Comparison of ENCODE assay signal across 12 cellular contexts in genomic region chr6:24859608-24860007, GRCh38.
DNase-seq lines count a peak whose midpoint lies in the region; ATAC-seq and TF ChIP-seq lines count a peak whose summit lies in the region.
"Had no signal": no experiment of that assay in that cellular context is flagged by ENCODE, and none has a peak within 500 bp of the region (broad histone marks: within the 10 kb centered on the region; RNA-seq: fewer than 3 reads in every experiment).

No MANE protein-coding gene starts in this region.

- peaks cover 89% of the 10 kb centered on the region for H3K36me3 ChIP-seq in CD4-positive, CD25-positive, alpha-beta regulatory T cell (ENCODE audit: control insufficient read depth, insufficient read depth, low read length)
- peaks cover 51% of the 10 kb centered on the region; the same call in 1 of the 2 replicates for H3K36me3 ChIP-seq in OCI-LY1 (ENCODE audit: insufficient read depth, low read length)

- H3K36me3 Mint-ChIP-seq in CD4-positive, CD25-positive, alpha-beta regulatory T cell, result peaks cover 74% of the 10 kb centered on the region
- peaks cover 9% of the 10 kb centered on the region for H3K36me3 Mint-ChIP-seq in IgD-negative memory B cell

- no peak for ATAC-seq in CD4-positive, CD25-positive, alpha-beta regulatory T cell (ENCODE audit: low read depth in 2 of 2)
- ATAC-seq: HCT116 had no signal

- H3K9me3 Mint-ChIP-seq in CD4-positive, CD25-positive, alpha-beta regulatory T cell, result no peaks in the 10 kb centered on the region
- no peaks in the 10 kb centered on the region for H3K9me3 Mint-ChIP-seq in IgD-negative memory B cell

- H3K4me1 ChIP-seq in CD4-positive, CD25-positive, alpha-beta regulatory T cell (ENCODE audit: control insufficient read depth, insufficient read depth, low read length, poor library complexity, severe bottlenecking), result peaks cover 88% of the 10 kb centered on the region
- peaks cover 82% of the 10 kb centered on the region for H3K4me1 ChIP-seq in OCI-LY1 (ENCODE audit: insufficient read depth, low read length, severe bottlenecking)

- peak overlapping the region; percentile 88 to 99 (median 90) for H3K27ac Mint-ChIP-seq in CD4-positive, CD25-positive, alpha-beta regulatory T cell
- peak overlapping the region; percentile 90 to 98 (median 97) for H3K27ac Mint-ChIP-seq in IgD-negative memory B cell

- H2AFZ ChIP-seq in OCI-LY1 (ENCODE audit: low read length), result no peak overlapping the region

- no peak for DNase-seq in CD4-positive, CD25-positive, alpha-beta regulatory T cell
- DNase-seq in epithelial cell of esophagus (ENCODE audit: low read depth), result peak; percentile 63
- no peak for DNase-seq in putamen (ENCODE audit: low spot score)
- DNase-seq in HT-29 (ENCODE audit: low spot score), result no peak
- DNase-seq in activated effector memory CD4-positive, alpha-beta T cell treated with anti-CD3 and anti-CD28 coated beads, Interleukin-2, amount 50 U/mL, for 16 hours, result no peak
- DNase-seq in germinal center (ENCODE audit: low spot score), result no peak
- DNase-seq: KG1, NCI-H510A, SK-N-SH had no signal

- H3K4me2 ChIP-seq in OCI-LY1 (ENCODE audit: low read length), result peak overlapping the region; percentile 5; the same call in 1 of the 2 replicates
- H3K4me2 ChIP-seq: SK-N-SH had no signal

- no peaks in the 10 kb centered on the region for H3K27me3 ChIP-seq in CD4-positive, CD25-positive, alpha-beta regulatory T cell (ENCODE audit: control insufficient read depth, insufficient read depth, low read length)
- no peaks in the 10 kb centered on the region for H3K27me3 ChIP-seq in OCI-LY1 (ENCODE audit: insufficient read depth, low read length)

- H3K9me2 ChIP-seq in OCI-LY1 (ENCODE audit: low read depth, low read length), result no peaks in the 10 kb centered on the region
- H3K9me2 ChIP-seq: SK-N-SH had no signal

- peaks cover 33 to 91% (median 74%) of the 10 kb centered on the region in 4 donors for H3K4me1 Mint-ChIP-seq in CD4-positive, CD25-positive, alpha-beta regulatory T cell
- H3K4me1 Mint-ChIP-seq in IgD-negative memory B cell, result peaks cover 67 to 84% (median 70%) of the 10 kb centered on the region in 3 donors

- no peaks in the 10 kb centered on the region for H4K20me1 ChIP-seq in OCI-LY1 (ENCODE audit: insufficient read depth, low read length)

- H3K27me3 Mint-ChIP-seq in CD4-positive, CD25-positive, alpha-beta regulatory T cell, result no peaks in the 10 kb centered on the region
- H3K27me3 Mint-ChIP-seq in IgD-negative memory B cell, result no peaks in the 10 kb centered on the region

- H3K4me3 ChIP-seq in CD4-positive, CD25-positive, alpha-beta regulatory T cell (ENCODE audit: low read depth, low read length), result peak overlapping the region; percentile 69
- H3K4me3 ChIP-seq in OCI-LY1 (ENCODE audit: low read depth, low read length, poor library complexity, severe bottlenecking), result no peak overlapping the region
- H3K4me3 ChIP-seq in epithelial cell of esophagus (ENCODE audit: low read length), result no peak overlapping the region

- no peak overlapping the region; the same call in 1 of the 2 replicates for H3K9ac ChIP-seq in OCI-LY1 (ENCODE audit: low read length)
- H3K9ac ChIP-seq: SK-N-SH had no signal

- H3K9me3 ChIP-seq in CD4-positive, CD25-positive, alpha-beta regulatory T cell (ENCODE audit: control insufficient read depth in 2 of 2, low read length in 2 of 2), result no peaks in the 10 kb centered on the region
- H3K9me3 ChIP-seq in OCI-LY1 (ENCODE audit: low read length), result no peaks in the 10 kb centered on the region
- H3K9me3 ChIP-seq: SK-N-SH had no signal

- H3F3A ChIP-seq in OCI-LY1 (ENCODE audit: insufficient read depth, low read length), result no peaks in the 10 kb centered on the region

- TF ChIP-seq CTCF in OCI-LY1 (IDR thresholded peaks at IDR 0.05; ENCODE audit: low read length), result no peak
- no peak for TF ChIP-seq CTCF in epithelial cell of esophagus (IDR thresholded peaks at IDR 0.05; ENCODE audit: insufficient read depth, low read depth, low read length, missing control alignments)

- H3K79me2 ChIP-seq in OCI-LY1 (ENCODE audit: insufficient read depth, low read length), result no peaks in the 10 kb centered on the region

- peak overlapping the region; percentile 24 to 83 (median 62) for H3K4me3 Mint-ChIP-seq in CD4-positive, CD25-positive, alpha-beta regulatory T cell
- peak overlapping the region in 3 of 4 donors; percentile 81 to 86 (median 83) for H3K4me3 Mint-ChIP-seq in IgD-negative memory B cell

- H3K27ac ChIP-seq in CD4-positive, CD25-positive, alpha-beta regulatory T cell (ENCODE audit: insufficient read depth, low read length, poor library complexity, severe bottlenecking), result peak overlapping the region; percentile 75
- H3K27ac ChIP-seq in OCI-LY1 (ENCODE audit: low read depth, low read length, poor library complexity, severe bottlenecking), result peak overlapping the region; percentile 76
